ENCODE assay signal across 2 cellular contexts in genomic region chr10:6114758-6115410, GRCh38.
TF ChIP-seq lines count a peak whose summit lies in the region.

No MANE protein-coding gene starts in this region.

TF ChIP-seq in liver, 16 proteins besides CTCF, POLR2A, EP300 and RAD21:
- TF ChIP-seq ZBTB33 (IDR thresholded peaks at IDR 0.05) (no peak), RXRA (IDR thresholded peaks at IDR 0.05) (peak in 1 of 2 donors; percentile 14), REST (IDR thresholded peaks at IDR 0.05) (no peak), FOXA2 (IDR thresholded peaks at IDR 0.05) (no peak), JUND (IDR thresholded peaks at IDR 0.05) (no peak)
TF ChIP-seq in liver: peak in this region for 1.

TF ChIP-seq in HepG2, 621 proteins besides CTCF, POLR2A, EP300 and RAD21:
- no peak for TF ChIP-seq MLLT10 (CRISPR knock-in tag; IDR thresholded peaks at IDR 0.05)
- TF ChIP-seq, protein P1, sequence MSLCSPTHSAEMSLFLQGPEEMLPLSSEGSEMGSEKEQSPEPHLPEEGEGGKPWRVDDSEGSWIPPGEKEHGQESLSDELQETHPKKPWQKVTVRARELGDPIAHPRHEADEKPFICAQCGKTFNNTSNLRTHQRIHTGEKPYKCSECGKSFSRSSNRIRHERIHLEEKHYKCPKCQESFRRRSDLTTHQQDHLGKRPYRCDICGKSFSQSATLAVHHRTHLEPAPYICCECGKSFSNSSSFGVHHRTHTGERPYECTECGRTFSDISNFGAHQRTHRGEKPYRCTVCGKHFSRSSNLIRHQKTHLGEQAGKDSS (CRISPR knock-in tag; IDR thresholded peaks at IDR 0.05; ENCODE audit: borderline replicate concordance, low read depth), result no peak
- TF ChIP-seq ZNF567 (CRISPR knock-in tag; IDR thresholded peaks at IDR 0.05; ENCODE audit: borderline replicate concordance), result no peak
- TF ChIP-seq, protein P2, sequence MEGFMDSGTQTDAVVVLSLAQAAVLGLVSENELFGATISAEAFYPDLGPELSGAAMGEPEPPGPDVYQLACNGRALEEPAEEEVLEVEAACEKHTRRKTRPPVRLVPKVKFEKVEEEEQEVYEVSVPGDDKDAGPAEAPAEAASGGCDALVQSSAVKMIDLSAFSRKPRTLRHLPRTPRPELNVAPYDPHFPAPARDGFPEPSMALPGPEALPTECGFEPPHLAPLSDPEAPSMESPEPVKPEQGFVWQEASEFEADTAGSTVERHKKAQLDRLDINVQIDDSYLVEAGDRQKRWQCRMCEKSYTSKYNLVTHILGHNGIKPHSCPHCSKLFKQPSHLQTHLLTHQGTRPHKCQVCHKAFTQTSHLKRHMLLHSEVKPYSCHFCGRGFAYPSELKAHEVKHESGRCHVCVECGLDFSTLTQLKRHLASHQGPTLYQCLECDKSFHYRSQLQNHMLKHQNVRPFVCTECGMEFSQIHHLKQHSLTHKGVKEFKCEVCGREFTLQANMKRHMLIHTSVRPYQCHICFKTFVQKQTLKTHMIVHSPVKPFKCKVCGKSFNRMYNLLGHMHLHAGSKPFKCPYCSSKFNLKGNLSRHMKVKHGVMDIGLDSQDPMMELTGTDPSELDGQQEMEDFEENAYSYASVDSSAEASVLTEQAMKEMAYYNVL (CRISPR knock-in tag; IDR thresholded peaks at IDR 0.05; ENCODE audit: borderline replicate concordance), result no peak
- no peak for TF ChIP-seq ZNF383 (CRISPR knock-in tag; IDR thresholded peaks at IDR 0.05; ENCODE audit: borderline replicate concordance)
- no peak for TF ChIP-seq ZNF275 (CRISPR knock-in tag; IDR thresholded peaks at IDR 0.05; ENCODE audit: borderline replicate concordance)
- TF ChIP-seq MAZ (IDR thresholded peaks at IDR 0.05; ENCODE audit: borderline replicate concordance, low read depth, low read length), result no peak
- no peak for TF ChIP-seq MAZ (CRISPR knock-in tag; IDR thresholded peaks at IDR 0.05; ENCODE audit: low read depth)
- no peak for TF ChIP-seq ZNF446 (CRISPR knock-in tag; IDR thresholded peaks at IDR 0.05)
- no peak for TF ChIP-seq ZNF607 (CRISPR knock-in tag; IDR thresholded peaks at IDR 0.05; ENCODE audit: borderline replicate concordance)
- no peak for TF ChIP-seq SUZ12 (IDR thresholded peaks at IDR 0.05; ENCODE audit: low read depth, low read length)
- no peak for TF ChIP-seq PATZ1 (CRISPR knock-in tag; IDR thresholded peaks at IDR 0.05)
- TF ChIP-seq SAP130 (CRISPR knock-in tag; IDR thresholded peaks at IDR 0.05; ENCODE audit: low read depth), result no peak
- no peak for TF ChIP-seq BORCS8-MEF2B (CRISPR knock-in tag; IDR thresholded peaks at IDR 0.05)
- no peak for TF ChIP-seq SKI (IDR thresholded peaks at IDR 0.05; ENCODE audit: partially characterized antibody)
- TF ChIP-seq ZNF17 (CRISPR knock-in tag; IDR thresholded peaks at IDR 0.05), result no peak
- no peak for TF ChIP-seq ZSCAN9 (CRISPR knock-in tag; IDR thresholded peaks at IDR 0.05; ENCODE audit: borderline replicate concordance)
- TF ChIP-seq KDM6A (CRISPR knock-in tag; IDR thresholded peaks at IDR 0.05; ENCODE audit: low read depth), result no peak
- no peak for TF ChIP-seq MEIS1 (CRISPR knock-in tag; IDR thresholded peaks at IDR 0.05; ENCODE audit: borderline replicate concordance)
- no peak for TF ChIP-seq ZNF382 (CRISPR knock-in tag; IDR thresholded peaks at IDR 0.05; ENCODE audit: borderline replicate concordance)
